In the genomic region with DNA sequence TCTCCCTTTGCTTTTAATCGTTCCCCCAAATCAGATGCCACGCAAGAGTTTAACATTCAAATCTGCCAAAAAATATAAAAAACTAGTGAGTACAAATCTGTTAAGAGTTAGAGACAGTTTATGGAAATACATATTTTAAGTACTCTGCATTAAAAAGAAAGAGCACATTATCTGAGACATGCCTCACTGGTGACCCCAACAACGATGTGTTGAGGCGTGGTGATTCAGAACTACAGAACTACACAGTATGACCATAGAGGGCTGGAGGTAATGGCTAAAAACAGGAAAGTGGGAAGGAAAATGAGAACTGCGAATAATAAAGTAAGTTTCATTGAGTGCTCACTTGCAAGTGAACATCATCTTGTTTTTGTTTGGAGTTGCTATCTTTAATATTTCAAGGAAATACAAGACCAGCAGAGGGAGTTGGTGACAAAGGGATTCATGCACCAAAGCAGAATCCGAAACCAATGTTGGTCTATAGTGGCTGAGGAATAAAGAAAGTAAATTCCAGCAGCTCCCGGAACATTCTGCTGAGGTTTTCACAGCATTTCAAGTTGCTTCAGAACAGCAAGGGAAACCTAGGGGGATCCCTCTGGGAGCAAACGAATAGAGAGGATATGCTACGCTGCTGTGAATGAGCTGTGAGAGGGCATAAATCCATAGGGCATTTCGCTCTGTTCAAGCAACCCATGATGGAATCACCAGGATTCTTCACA, we compare ENCODE assay signal across 8 cellular contexts.
DNase-seq lines count a peak whose midpoint lies in the region; ATAC-seq and FAIRE-seq lines count a peak whose summit lies in the region.

No MANE protein-coding gene starts in this region.

- H3K36me3 ChIP-seq in small intestine (ENCODE audit: control insufficient read depth in 2 of 2, insufficient read depth in 2 of 2, low read length in 2 of 2), result no peaks in the 10 kb centered on the region

- H3K27me3 Mint-ChIP-seq in T-helper 2 cell treated with Interferon-gamma antibody and Interleukin-4, amounts not matched to agents 5 μg/mL and 100 μg/mL, for 36 hours (ENCODE audit: low read depth), result peaks cover 3% of the 10 kb centered on the region

- DNase-seq in GM18507 (ENCODE audit: extremely low spot score, insufficient read length, low read depth), result no peak
- peak; percentile 42 for DNase-seq in RPMI8226
- peak; percentile 13 for DNase-seq in glomerular visceral epithelial cell (ENCODE audit: extremely low spot score)
- peak; percentile 9 for DNase-seq in small intestine
- no peak for DNase-seq in T-helper 2 cell
- no peak for DNase-seq in T-helper 2 cell treated with Interferon-gamma antibody and Interleukin-4, amounts not matched to agents 5 μg/mL and 100 μg/mL, for 36 hours (ENCODE audit: low spot score)
- DNase-seq in activated CD4-positive, alpha-beta T cell treated with anti-CD3 and anti-CD28 coated beads, Interleukin-2, amount 50 U/mL, for 48 hours, result no peak

- H3K9me3 Mint-ChIP-seq in T-helper 2 cell treated with Interferon-gamma antibody and Interleukin-4, amounts not matched to agents 5 μg/mL and 100 μg/mL, for 36 hours, result no peaks in the 10 kb centered on the region

- FAIRE-seq in GM18507 (lab: Jason Lieb, UNC) (peak; percentile 42), small intestine (lab: Jason Lieb, UNC) (no peak)

- 69 to 73% (median 70%) methylated on average over 10 of the region's 10 CpGs for WGBS in small intestine, 3 donors

- H3K36me3 Mint-ChIP-seq in T-helper 2 cell treated with Interferon-gamma antibody and Interleukin-4, amounts not matched to agents 5 μg/mL and 100 μg/mL, for 36 hours (ENCODE audit: low read depth), result no peaks in the 10 kb centered on the region

- no peaks in the 10 kb centered on the region for H3K4me1 ChIP-seq in small intestine (ENCODE audit: control insufficient read depth in 2 of 2, insufficient read depth in 1 of 2, low read depth in 1 of 2, low read length in 1 of 2)

- no peaks in the 10 kb centered on the region for H3K9me3 ChIP-seq in small intestine (ENCODE audit: control insufficient read depth, low read depth)

- H3K27me3 ChIP-seq in small intestine (ENCODE audit: control insufficient read depth in 2 of 2, insufficient read depth in 2 of 2, low read length in 2 of 2), result no peaks in the 10 kb centered on the region

- H3K4me1 Mint-ChIP-seq in T-helper 2 cell treated with Interferon-gamma antibody and Interleukin-4, amounts not matched to agents 5 μg/mL and 100 μg/mL, for 36 hours (ENCODE audit: low read depth), result no peaks in the 10 kb centered on the region

- H3K4me3 Mint-ChIP-seq in T-helper 2 cell treated with Interferon-gamma antibody and Interleukin-4, amounts not matched to agents 5 μg/mL and 100 μg/mL, for 36 hours, result no peak overlapping the region

- no peak for ATAC-seq in HG02840 (IDR thresholded peaks at IDR 0.05; ENCODE audit: low FRiP score, unreplicated experiment)

- H3K27ac Mint-ChIP-seq in T-helper 2 cell treated with Interferon-gamma antibody and Interleukin-4, amounts not matched to agents 5 μg/mL and 100 μg/mL, for 36 hours, result no peak overlapping the region

- no peak overlapping the region for H3K4me3 ChIP-seq in small intestine (ENCODE audit: low read depth in 1 of 2, low read length in 2 of 2)

- H3K27ac ChIP-seq in small intestine (ENCODE audit: low read depth in 1 of 2, low read length in 1 of 2), result no peak overlapping the region

Comparison
In these comparisons a context has a peak if more than half of its experiments do, and no peak if none do; other contexts are left out.
1. DNase-seq: peak in RPMI8226 (single experiment), glomerular visceral epithelial cell (single experiment) and small intestine (single experiment); none in GM18507 (single experiment), T-helper 2 cell (0 of 5), T-helper 2 cell treated with Interferon-gamma antibody and Interleukin-4, amounts not matched to agents 5 μg/mL and 100 μg/mL, for 36 hours (single experiment) and activated CD4-positive, alpha-beta T cell treated with anti-CD3 and anti-CD28 coated beads, Interleukin-2, amount 50 U/mL, for 48 hours (0 of 2).